Comparison of ENCODE assay signal across 18 cellular contexts in genomic region chr2:127056631-127057370, GRCh38. TPM values are rescaled to one million over a fixed set of nuclear protein-coding genes. Genes with fewer than 3 reads are reported as not detected.
DNase-seq lines count a peak whose midpoint lies in the region; ATAC-seq and TF ChIP-seq lines count a peak whose summit lies in the region.
"Had no signal": no experiment of that assay in that cellular context is flagged by ENCODE, and none has a peak within 500 bp of the region (broad histone marks: within the 10 kb centered on the region; RNA-seq: fewer than 3 reads in every experiment).

No MANE protein-coding gene starts in this region.

- CTCF ChIA-PET in RWPE1 (lab: Yijun Ruan, JAX): no interaction called here

- no peak overlapping the region for H3K4me2 ChIP-seq in osteoblast (ENCODE audit: insufficient read depth, low read length)
- H3K4me2 ChIP-seq: BLaER1, SK-N-SH had no signal

- peaks cover 5% of the 10 kb centered on the region for H4K20me1 ChIP-seq in osteoblast (ENCODE audit: insufficient read depth, low read length)

- DNase-seq in stimulated activated naive CD8-positive, alpha-beta T cell treated with anti-CD3 and anti-CD28 coated beads, Interleukin-15, amount 100 ng/mL, for 72 hours: no peak
- DNase-seq in stimulated activated naive CD8-positive, alpha-beta T cell treated with anti-CD3 and anti-CD28 coated beads, Interleukin-15, Interleukin-2, amounts not matched to agents 100 U/mL and 50 U/mL, for 24 hours: no peak
- DNase-seq in endothelial cell (ENCODE audit: low spot score) (no peak), osteoblast (ENCODE audit: insufficient read length, low spot score, missing footprints) (peak; percentile 89), type B pancreatic cell (ENCODE audit: extremely low spot score, unreplicated experiment) (no peak), Peyer's patch (no peak), RWPE1 (ENCODE audit: low spot score) (no peak), foreskin keratinocyte (no peak)
- DNase-seq: CD8-positive, alpha-beta T cell; Karpas-422; NCI-H1417 treated with DMSO at 0.1 percent for 48 hours; NCI-H2029; NCI-H345; NCI-H526; SHP77; SK-N-SH had no signal

- H3K36me3 Mint-ChIP-seq in endothelial cell (ENCODE audit: low read depth, unreplicated experiment) (peaks cover 33% of the 10 kb centered on the region), type B pancreatic cell (no peaks in the 10 kb centered on the region)

- H3K36me3 ChIP-seq in osteoblast (ENCODE audit: insufficient read depth, low read length): peaks cover 10% of the 10 kb centered on the region
- H3K36me3 ChIP-seq in Peyer's patch: peaks cover 0 to 5% (median 0%) of the 10 kb centered on the region in 3 donors

- TF ChIP-seq POLR2A in Peyer's patch (IDR thresholded peaks at IDR 0.05): no peak

- no peak for TF ChIP-seq CTCF in endothelial cell (IDR thresholded peaks at IDR 0.05; ENCODE audit: unreplicated experiment)
- no peak for TF ChIP-seq CTCF in osteoblast (IDR thresholded peaks at IDR 0.05; ENCODE audit: extremely low read depth, low read depth, low read length)
- TF ChIP-seq CTCF in type B pancreatic cell (conservative IDR thresholded peaks at IDR 0.05): no peak
- no peak for TF ChIP-seq CTCF in Peyer's patch (IDR thresholded peaks at IDR 0.05)
- no peak for TF ChIP-seq CTCF in RWPE1 (conservative IDR thresholded peaks at IDR 0.05; ENCODE audit: low read depth)
- TF ChIP-seq CTCF in foreskin keratinocyte (conservative IDR thresholded peaks at IDR 0.05): no peak

- no peak overlapping the region for H3K27ac ChIP-seq in osteoblast (ENCODE audit: low read depth, low read length)
- H3K27ac ChIP-seq in Peyer's patch: no peak overlapping the region
- no peak overlapping the region for H3K27ac ChIP-seq in RWPE1
- H3K27ac ChIP-seq in foreskin keratinocyte: no peak overlapping the region
- H3K27ac ChIP-seq: BLaER1 had no signal

- H3K27me3 ChIP-seq in osteoblast (ENCODE audit: insufficient read depth, low read length) (no peaks in the 10 kb centered on the region), Peyer's patch (no peaks in the 10 kb centered on the region), foreskin keratinocyte (no peaks in the 10 kb centered on the region)
- H3K27me3 ChIP-seq: BLaER1 had no signal

- H3K27ac Mint-ChIP-seq in stimulated activated naive CD8-positive, alpha-beta T cell treated with anti-CD3 and anti-CD28 coated beads, Interleukin-15, amount 100 ng/mL, for 72 hours: peak overlapping the region; percentile 61 to 81
- peak overlapping the region; percentile 93 for H3K27ac Mint-ChIP-seq in endothelial cell (ENCODE audit: unreplicated experiment)
- H3K27ac Mint-ChIP-seq in type B pancreatic cell: peak overlapping the region; percentile 56

- H3K4me1 Mint-ChIP-seq in stimulated activated naive CD8-positive, alpha-beta T cell treated with anti-CD3 and anti-CD28 coated beads, Interleukin-15, amount 100 ng/mL, for 72 hours: peaks cover 14% of the 10 kb centered on the region
- H3K4me1 Mint-ChIP-seq in endothelial cell (ENCODE audit: unreplicated experiment): peaks cover 40% of the 10 kb centered on the region
- peaks cover 14% of the 10 kb centered on the region for H3K4me1 Mint-ChIP-seq in type B pancreatic cell (ENCODE audit: unreplicated experiment)

- H3K4me3 Mint-ChIP-seq in stimulated activated naive CD8-positive, alpha-beta T cell treated with anti-CD3 and anti-CD28 coated beads, Interleukin-15, amount 100 ng/mL, for 72 hours: no peak overlapping the region
- H3K4me3 Mint-ChIP-seq in endothelial cell (ENCODE audit: unreplicated experiment) (peak overlapping the region; percentile 62), type B pancreatic cell (no peak overlapping the region)
- H3K4me3 Mint-ChIP-seq: CD8-positive, alpha-beta T cell had no signal

- H2AFZ ChIP-seq in osteoblast (ENCODE audit: low read length): no peak overlapping the region

- no peaks in the 10 kb centered on the region for H3K9me3 Mint-ChIP-seq in stimulated activated naive CD8-positive, alpha-beta T cell treated with anti-CD3 and anti-CD28 coated beads, Interleukin-15, amount 100 ng/mL, for 72 hours
- no peaks in the 10 kb centered on the region for H3K9me3 Mint-ChIP-seq in endothelial cell (ENCODE audit: unreplicated experiment)
- no peaks in the 10 kb centered on the region for H3K9me3 Mint-ChIP-seq in type B pancreatic cell
- H3K9me3 Mint-ChIP-seq: CD8-positive, alpha-beta T cell had no signal

- H3K9me3 ChIP-seq in osteoblast (ENCODE audit: low read depth, low read length): no peaks in the 10 kb centered on the region
- H3K9me3 ChIP-seq in Peyer's patch: no peaks in the 10 kb centered on the region
- H3K9me3 ChIP-seq: BLaER1, SK-N-SH had no signal

- no peaks in the 10 kb centered on the region for H3K79me2 ChIP-seq in osteoblast (ENCODE audit: insufficient read depth, low read length)

- no peak overlapping the region for H3K4me3 ChIP-seq in osteoblast (ENCODE audit: insufficient read depth, low read length)
- no peak overlapping the region for H3K4me3 ChIP-seq in Peyer's patch
- H3K4me3 ChIP-seq: BLaER1 had no signal

- POLR2A ChIA-PET in RWPE1 (lab: Yijun Ruan, JAX; ENCODE audit: low non-redundant PET): no interaction called here

- ATAC-seq in stimulated activated naive CD8-positive, alpha-beta T cell treated with anti-CD3 and anti-CD28 coated beads, Interleukin-15, amount 100 ng/mL, for 72 hours: no peak
- ATAC-seq in stimulated activated naive CD8-positive, alpha-beta T cell treated with anti-CD3 and anti-CD28 coated beads, Interleukin-15, Interleukin-2, amounts not matched to agents 100 U/mL and 50 U/mL, for 24 hours: no peak
- no peak for ATAC-seq in foreskin keratinocyte
- ATAC-seq: CD8-positive, alpha-beta T cell; HepG2 had no signal

- H3K4me1 ChIP-seq in osteoblast (ENCODE audit: insufficient read depth, low read length) (no peaks in the 10 kb centered on the region), Peyer's patch (peaks cover 0 to 7% (median 0%) of the 10 kb centered on the region in 4 donors), foreskin keratinocyte (no peaks in the 10 kb centered on the region)

- H3K27me3 Mint-ChIP-seq in stimulated activated naive CD8-positive, alpha-beta T cell treated with anti-CD3 and anti-CD28 coated beads, Interleukin-15, amount 100 ng/mL, for 72 hours: no peaks in the 10 kb centered on the region
- H3K27me3 Mint-ChIP-seq in endothelial cell (ENCODE audit: unreplicated experiment) (peaks cover 37% of the 10 kb centered on the region), type B pancreatic cell (no peaks in the 10 kb centered on the region)

RNA-seq across cellular contexts. Expression of gene BIN1, which starts 50.2 kb away (rescaled TPM):
- total RNA-seq in endothelial cell (ENCODE audit: unreplicated experiment): 182 TPM
- total RNA-seq in osteoblast: 83.7 and 85.4 TPM in 2 replicates
- total RNA-seq in type B pancreatic cell (ENCODE audit: low replicate concordance): 26.3 and 63.4 TPM in 2 replicates
- 10 to 100 TPM; 22.2 to 81.7 (median 47.2) TPM for total RNA-seq in Peyer's patch
- 30.6 and 30.8 TPM in 2 replicates for total RNA-seq in foreskin keratinocyte
- polyA plus RNA-seq in foreskin keratinocyte: 29.4 and 31.0 TPM in 2 replicates
